20 cellular contexts compared by ENCODE assay signal in genomic region chr10:132109341-132110072, GRCh38. TPM values are rescaled to one million over a fixed set of nuclear protein-coding genes. Genes with fewer than 3 reads are reported as not detected.
A peak's percentile ranks its signal among the peaks of the same experiment; 100 is the strongest.
DNase-seq lines count a peak whose midpoint lies in the region; ATAC-seq and TF ChIP-seq lines count a peak whose summit lies in the region.
"Had no signal": no experiment of that assay in that cellular context is flagged by ENCODE, and none has a peak within 500 bp of the region (broad histone marks: within the 10 kb centered on the region; RNA-seq: fewer than 3 reads in every experiment).

No MANE protein-coding gene starts in this region.

- H2BK15ac ChIP-seq in IMR-90 (ENCODE audit: low read depth, low read length), result no peak overlapping the region

- 17% methylated on average over 2 of the region's 18 CpGs; no CpG with 5 or more reads in 1 of the 2 experiments for WGBS in IMR-90 (ENCODE audit: extremely low coverage in 2 of 2, insufficient read length in 1 of 2), 2 experiments
- 80 to 92% (median 92%) methylated on average over 18 of the region's 18 CpGs for WGBS in spleen, 5 donors

- no peak overlapping the region for H3K18ac ChIP-seq in IMR-90 (ENCODE audit: low read depth, low read length)

- H3K9me3 ChIP-seq in IMR-90 (ENCODE audit: control insufficient read depth, insufficient read depth, low read length) (no peaks in the 10 kb centered on the region), right atrium auricular region (no peaks in the 10 kb centered on the region), spleen (no peaks in the 10 kb centered on the region)
- H3K9me3 ChIP-seq: esophagus squamous epithelium, SJCRH30 had no signal

- H3K36me3 Mint-ChIP-seq in activated CD4-positive, alpha-beta memory T cell treated with anti-CD3 and anti-CD28 coated beads for 36 hours, result no peaks in the 10 kb centered on the region
- H3K36me3 Mint-ChIP-seq: CD8-positive, alpha-beta T cell had no signal

- H3K27ac Mint-ChIP-seq in activated CD4-positive, alpha-beta memory T cell treated with anti-CD3 and anti-CD28 coated beads for 36 hours, result no peak overlapping the region
- H3K27ac Mint-ChIP-seq: activated CD4-positive, alpha-beta T cell treated with anti-CD3 and anti-CD28 coated beads for 36 hours; activated T-cell treated with anti-CD3 and anti-CD28 coated beads, Interleukin-2, amount 50 U/mL, for 72 hours; CD8-positive, alpha-beta T cell; dendritic cell treated with granulocyte-macrophage colony-stimulating factor and Interleukin-4, amounts not matched to agents 40 ng/mL and 50 ng/mL, for 4 days; IgD-negative memory B cell; T-helper 2 cell treated with Interferon-gamma antibody and Interleukin-4, amounts not matched to agents 5 μg/mL and 100 μg/mL, for 36 hours had no signal

- no peak overlapping the region for H3K56ac ChIP-seq in IMR-90 (ENCODE audit: extremely low read depth, insufficient read depth, low read length)

- CTCF ChIA-PET in IMR-90 (lab: Yijun Ruan, JAX), result no interaction called here
- CTCF ChIA-PET in activated CD4-positive, alpha-beta memory T cell treated with anti-CD3 and anti-CD28 coated beads for 36 hours (lab: Charles Lee), result interaction anchor here (0.6 kb wide), 1 partner anchor 107 kb away, joined by 3 read pairs; no protein-coding TSS in a partner anchor

- no peak for TF ChIP-seq POLR2A in IMR-90 (IDR thresholded peaks at IDR 0.05; ENCODE audit: low read depth, low read length)
- no peak for TF ChIP-seq POLR2A in spleen (IDR thresholded peaks at IDR 0.05)

- in situ Hi-C loops in IMR-90 (cut with MboI; ENCODE audit: low sequenced_read_pairs), result no loop called here

- H2AK9ac ChIP-seq in IMR-90 (replicated peaks; ENCODE audit: low read depth, low read length, poor library complexity), result no peak overlapping the region

- H3K23ac ChIP-seq in IMR-90 (ENCODE audit: low read depth, low read length), result no peak overlapping the region

- BruUV-seq in IMR-90 (replicated peaks; lab: Mats Ljungman, UMichigan), result no TSS peak

- TF ChIP-seq RAD21 in IMR-90 (IDR thresholded peaks at IDR 0.05; ENCODE audit: low read length), result no peak

- H3K14ac ChIP-seq in IMR-90 (replicated peaks; ENCODE audit: low read depth, low read length), result no peak overlapping the region

- H4K91ac ChIP-seq in IMR-90 (ENCODE audit: insufficient read depth, low read depth, low read length), result no peak overlapping the region

- H3K36me3 ChIP-seq in IMR-90 (ENCODE audit: control insufficient read depth, insufficient read depth, low read length) (no peaks in the 10 kb centered on the region), right atrium auricular region (no peaks in the 10 kb centered on the region), spleen (no peaks in the 10 kb centered on the region)
- H3K36me3 ChIP-seq: esophagus squamous epithelium, SJCRH30 had no signal

- no peaks in the 10 kb centered on the region for H3K4me1 ChIP-seq in IMR-90 (ENCODE audit: control insufficient read depth, insufficient read depth, low read length)
- no peaks in the 10 kb centered on the region for H3K4me1 ChIP-seq in right atrium auricular region
- no peaks in the 10 kb centered on the region for H3K4me1 ChIP-seq in spleen
- H3K4me1 ChIP-seq: esophagus squamous epithelium, SJCRH30 had no signal

- H3K4me2 ChIP-seq in IMR-90 (ENCODE audit: low read depth, low read length), result no peak overlapping the region

- H3K79me1 ChIP-seq in IMR-90 (ENCODE audit: low read depth in 1 of 2, low read length in 2 of 2), result no peaks in the 10 kb centered on the region

- H3K4me3 Mint-ChIP-seq in activated CD4-positive, alpha-beta memory T cell treated with anti-CD3 and anti-CD28 coated beads for 36 hours, result no peak overlapping the region
- H3K4me3 Mint-ChIP-seq: activated CD4-positive, alpha-beta T cell treated with anti-CD3 and anti-CD28 coated beads for 36 hours; activated T-cell treated with anti-CD3 and anti-CD28 coated beads, Interleukin-2, amount 50 U/mL, for 72 hours; CD8-positive, alpha-beta T cell; dendritic cell treated with granulocyte-macrophage colony-stimulating factor and Interleukin-4, amounts not matched to agents 40 ng/mL and 50 ng/mL, for 4 days; IgD-negative memory B cell; T-helper 2 cell treated with Interferon-gamma antibody and Interleukin-4, amounts not matched to agents 5 μg/mL and 100 μg/mL, for 36 hours had no signal

- dilution Hi-C loops in IMR-90 (cut with HindIII; ENCODE audit: low sequenced_read_pairs, unreplicated experiment), result no loop called here

- H2BK120ac ChIP-seq in IMR-90 (ENCODE audit: low read depth, low read length), result no peak overlapping the region

- no peak for TF ChIP-seq CTCF in IMR-90 (conservative IDR thresholded peaks at IDR 0.05; ENCODE audit: low read depth, low read length)
- no peak for TF ChIP-seq CTCF in right atrium auricular region (IDR thresholded peaks at IDR 0.05)
- TF ChIP-seq CTCF in spleen (IDR thresholded peaks at IDR 0.05 in 8 of 11, conservative IDR thresholded peaks at IDR 0.05 in 3 of 11), result no peak

- POLR2A ChIA-PET in IMR-90 (lab: Charles Lee; ENCODE audit: unreplicated experiment), result no interaction called here
- POLR2A ChIA-PET in activated CD4-positive, alpha-beta memory T cell treated with anti-CD3 and anti-CD28 coated beads for 36 hours (lab: Charles Lee), result no interaction called here

- no peak overlapping the region for H2BK5ac ChIP-seq in IMR-90 (ENCODE audit: low read depth, low read length, poor library complexity, severe bottlenecking)

- H2AK5ac ChIP-seq in IMR-90 (ENCODE audit: low read depth, low read length), result no peak overlapping the region

- no peaks in the 10 kb centered on the region for H3K27me3 Mint-ChIP-seq in activated CD4-positive, alpha-beta memory T cell treated with anti-CD3 and anti-CD28 coated beads for 36 hours
- H3K27me3 Mint-ChIP-seq: activated CD4-positive, alpha-beta T cell treated with anti-CD3 and anti-CD28 coated beads for 36 hours had no signal

- H3K9me1 ChIP-seq in IMR-90 (ENCODE audit: insufficient read depth, low read length), result no peaks in the 10 kb centered on the region

- no peak for ATAC-seq in IMR-90 (ENCODE audit: low read depth)
- no peak for ATAC-seq in HG02973 (IDR thresholded peaks at IDR 0.05; ENCODE audit: unreplicated experiment)
- ATAC-seq: activated CD4-positive, alpha-beta T cell treated with anti-CD3 and anti-CD28 coated beads for 36 hours; activated T-cell treated with anti-CD3 and anti-CD28 coated beads, Interleukin-2, amount 50 U/mL, for 72 hours; CD8-positive, alpha-beta T cell; GM12878 had no signal

- H3K4me3 ChIP-seq in IMR-90 (ENCODE audit: insufficient read depth, low read depth, low read length) (no peak overlapping the region), right atrium auricular region (no peak overlapping the region), spleen (no peak overlapping the region)
- H3K4me3 ChIP-seq: esophagus squamous epithelium, GM12878, SJCRH30 had no signal

- no peak overlapping the region for H4K8ac ChIP-seq in IMR-90 (ENCODE audit: low read depth in 2 of 2, low read length in 2 of 2)

- intact Hi-C loops in IMR-90 (cut with micrococcal nuclease) (no loop called here), spleen (cut with DNase I; ENCODE audit: low total_unique reads) (no loop called here)
- intact Hi-C loops in activated CD4-positive, alpha-beta memory T cell treated with anti-CD3 and anti-CD28 coated beads for 36 hours (cut with micrococcal nuclease), result no loop called here

- H2BK20ac ChIP-seq in IMR-90 (ENCODE audit: low read depth, low read length), result no peak overlapping the region

- H3K27ac ChIP-seq in IMR-90 (ENCODE audit: insufficient read depth, low read length), result no peak overlapping the region
- peak overlapping the region; percentile 81 for H3K27ac ChIP-seq in cingulate gyrus (ENCODE audit: low read depth, low read length)
- no peak overlapping the region for H3K27ac ChIP-seq in right atrium auricular region
- no peak overlapping the region for H3K27ac ChIP-seq in spleen
- H3K27ac ChIP-seq: esophagus squamous epithelium, SJCRH30 had no signal

- H3K4me1 Mint-ChIP-seq in activated CD4-positive, alpha-beta memory T cell treated with anti-CD3 and anti-CD28 coated beads for 36 hours (ENCODE audit: low read depth), result no peaks in the 10 kb centered on the region
- H3K4me1 Mint-ChIP-seq: activated CD4-positive, alpha-beta T cell treated with anti-CD3 and anti-CD28 coated beads for 36 hours; IgD-negative memory B cell had no signal

- no peaks in the 10 kb centered on the region for H4K20me1 ChIP-seq in IMR-90 (ENCODE audit: insufficient read depth, low read length)

- peak; percentile 2 for DNase-seq in IMR-90
- DNase-seq in right atrium auricular region (ENCODE audit: low spot score), result peak; percentile 61
- peak; percentile 31 for DNase-seq in putamen (ENCODE audit: low spot score)
- no peak for DNase-seq in effector CD4-positive, alpha-beta T cell
- no peak for DNase-seq in activated CD4-positive, alpha-beta memory T cell treated with anti-CD3 and anti-CD28 coated beads for 36 hours
- DNase-seq in spleen, result no peak
- DNase-seq: activated CD4-positive, alpha-beta T cell treated with anti-CD3 and anti-CD28 coated beads for 36 hours; activated T-cell treated with anti-CD3 and anti-CD28 coated beads, Interleukin-2, amount 50 U/mL, for 72 hours; amniotic stem cell; esophagus squamous epithelium; HCEC 1CT; NCI-H2171 treated with DMSO at 0.1 percent for 48 hours; SJCRH30 had no signal

- no peak overlapping the region for H3K9ac ChIP-seq in IMR-90 (ENCODE audit: low read depth, low read length)

- H3K4ac ChIP-seq in IMR-90 (ENCODE audit: low read depth, low read length), result no peak overlapping the region

- no peak overlapping the region for H4K5ac ChIP-seq in IMR-90 (ENCODE audit: low read depth, low read length)

- no peak overlapping the region for H2AFZ ChIP-seq in IMR-90 (replicated peaks; ENCODE audit: low read length, poor library complexity)

- H3K9me3 Mint-ChIP-seq in activated CD4-positive, alpha-beta memory T cell treated with anti-CD3 and anti-CD28 coated beads for 36 hours, result no peaks in the 10 kb centered on the region
- H3K9me3 Mint-ChIP-seq: activated T-cell treated with anti-CD3 and anti-CD28 coated beads, Interleukin-2, amount 50 U/mL, for 72 hours; CD8-positive, alpha-beta T cell; dendritic cell treated with granulocyte-macrophage colony-stimulating factor and Interleukin-4, amounts not matched to agents 40 ng/mL and 50 ng/mL, for 4 days; IgD-negative memory B cell; T-helper 2 cell treated with Interferon-gamma antibody and Interleukin-4, amounts not matched to agents 5 μg/mL and 100 μg/mL, for 36 hours had no signal

- H3K27me3 ChIP-seq in IMR-90 (ENCODE audit: control insufficient read depth, insufficient read depth, low read length) (peaks cover 12% of the 10 kb centered on the region), right atrium auricular region (no peaks in the 10 kb centered on the region), spleen (replicated peaks in 1 of 7) (no peaks in the 10 kb centered on the region)
- H3K27me3 ChIP-seq: SJCRH30 had no signal

RNA-seq across cellular contexts. Expression of gene JAKMIP3, which starts 43.8 kb away (rescaled TPM):
- total RNA-seq in IMR-90 (2012; rRNA removed), result under 0.01 TPM in 2 replicates
- polyA plus RNA-seq in IMR-90 (2012; rRNA removed), result 0.09 and 0.22 TPM in 2 replicates
- polyA plus RNA-seq in IMR-90 (2012; cell fraction: cytosol; rRNA removed), result 0.02 and 0.08 TPM in 2 replicates
- 0.97 and 2.2 TPM in 2 replicates for polyA plus RNA-seq in IMR-90 (2012; cell fraction: nucleus; rRNA removed; ENCODE audit: low replicate concordance)
- total RNA-seq in right atrium auricular region, result under 1 TPM; 0.20 to 0.44 TPM
- under 1 TPM; 0.77 to 0.95 TPM for total RNA-seq in activated CD4-positive, alpha-beta memory T cell treated with anti-CD3 and anti-CD28 coated beads for 36 hours
- under 1 TPM; 0.13 to 0.92 (median 0.44) TPM for total RNA-seq in spleen
- polyA plus RNA-seq in spleen, result under 1 TPM; 0.06 to 0.13 (median 0.13) TPM
- total RNA-seq: GM12878, SJCRH30 had no signal
- polyA plus RNA-seq: IgD-negative memory B cell had no signal

Comparison
In these comparisons a context has a peak if more than half of its experiments do, and no peak if none do; other contexts are left out.
1. DNase-seq: peak in IMR-90 (single experiment), right atrium auricular region (single experiment) and putamen (single experiment); none in effector CD4-positive, alpha-beta T cell (single experiment), activated CD4-positive, alpha-beta memory T cell treated with anti-CD3 and anti-CD28 coated beads for 36 hours (single experiment) and spleen (single experiment).